In genomic region chr1:115613767-115614166, GRCh38 we compare ENCODE assay signal across 4 cellular contexts.
"Had no signal": no experiment of that assay in that cellular context is flagged by ENCODE, and none has a peak within 500 bp of the region (broad histone marks: within the 10 kb centered on the region; RNA-seq: fewer than 3 reads in every experiment).

No MANE protein-coding gene starts in this region.

- H3K36me3 Mint-ChIP-seq: IgD-negative memory B cell had no signal

- H2AFZ ChIP-seq: GM23338 had no signal

- ATAC-seq: GM23338 had no signal

- H3K4me2 ChIP-seq: GM23338 had no signal

- H3K27ac Mint-ChIP-seq: GM23338, H9, IgD-negative memory B cell had no signal

- H3K4me1 Mint-ChIP-seq: H9, IgD-negative memory B cell had no signal

- DNase-seq: H9, HCEC 1CT had no signal

- H3K4me3 ChIP-seq: GM23338 had no signal

- H3K4me3 Mint-ChIP-seq: GM23338, H9, IgD-negative memory B cell had no signal

- H3K9me3 Mint-ChIP-seq: H9 had no signal
